ENCODE assay signal across 22 cellular contexts in genomic region chr3:151437047-151437446, GRCh38. TPM values are rescaled to one million over a fixed set of nuclear protein-coding genes. Genes with fewer than 3 reads are reported as not detected.
A peak's percentile ranks its signal among the peaks of the same experiment; 100 is the strongest.
DNase-seq lines count a peak whose midpoint lies in the region; ATAC-seq, FAIRE-seq and TF ChIP-seq lines count a peak whose summit lies in the region.
"Had no signal": no experiment of that assay in that cellular context is flagged by ENCODE, and none has a peak within 500 bp of the region (broad histone marks: within the 10 kb centered on the region; RNA-seq: fewer than 3 reads in every experiment).

No MANE protein-coding gene starts in this region.

- H3K36me3 ChIP-seq in PC-3 (ENCODE audit: low read depth, low read length) = no peaks in the 10 kb centered on the region
- no peaks in the 10 kb centered on the region for H3K36me3 ChIP-seq in K562 (ENCODE audit: control insufficient read depth, insufficient read depth, low read length)
- H3K36me3 ChIP-seq in mesenchymal stem cell (ENCODE audit: control insufficient read depth in 1 of 2, insufficient read depth in 2 of 2, low read depth in 1 of 2, low read length in 2 of 2) = peaks cover 0 to 3% of the 10 kb centered on the region in 2 experiments
- H3K36me3 ChIP-seq in BE2C = no peaks in the 10 kb centered on the region
- H3K36me3 ChIP-seq in adrenal gland (replicated peaks in 1 of 2) = no peaks in the 10 kb centered on the region
- H3K36me3 ChIP-seq: BLaER1 had no signal

- in situ Hi-C loops in K562 (cut with MboI) = loop anchor here (5.0 to 10.0 kb wide), 2 partner anchors 405 to 478 kb away; no protein-coding TSS in a partner anchor

- H3K27me3 ChIP-seq in PC-3 (ENCODE audit: low read length) (no peaks in the 10 kb centered on the region), K562 (ENCODE audit: control insufficient read depth in 2 of 2, insufficient read depth in 2 of 2, low read length in 2 of 2) (no peaks in the 10 kb centered on the region), mesenchymal stem cell (ENCODE audit: control insufficient read depth in 1 of 2, insufficient read depth in 1 of 2, low read length in 2 of 2) (peaks cover 0 to 10% of the 10 kb centered on the region in 2 experiments), BE2C (no peaks in the 10 kb centered on the region), adrenal gland (no peaks in the 10 kb centered on the region)
- H3K27me3 ChIP-seq: BLaER1 had no signal

- no peak overlapping the region for H3K14ac ChIP-seq in mesenchymal stem cell (ENCODE audit: low read length in 2 of 2)

- peaks cover 15% of the 10 kb centered on the region for H3F3A ChIP-seq in PC-3 (ENCODE audit: low read length, unreplicated experiment)

- intact Hi-C loops in PC-3 (cut with micrococcal nuclease) = no loop called here
- intact Hi-C loops in K562 (cut with micrococcal nuclease) = no loop called here
- intact Hi-C loops in adrenal gland (cut with DNase I) = loop anchor here in 1 of 2 donors (10.0 kb wide), 1 partner anchor 488 kb away; no protein-coding TSS in a partner anchor

- H3K9ac ChIP-seq in PC-3 (ENCODE audit: low read length) (no peak overlapping the region; the same call in 1 of the 2 replicates), K562 (ENCODE audit: insufficient read depth in 1 of 2, low read depth in 2 of 2, low read length in 2 of 2) (no peak overlapping the region), mesenchymal stem cell (ENCODE audit: low read length) (no peak overlapping the region)
- H3K9ac ChIP-seq: BLaER1 had no signal

- CTCF ChIA-PET in PC-3 (lab: Charles Lee) = no interaction called here
- CTCF ChIA-PET in K562 (lab: Yijun Ruan, JAX; ENCODE audit: low intra/inter-chr PET ratio) = no interaction called here

- H2AK5ac ChIP-seq in mesenchymal stem cell (ENCODE audit: low read length, severe bottlenecking) = peak overlapping the region; percentile 72

- H2BK5ac ChIP-seq in mesenchymal stem cell (ENCODE audit: low read depth, low read length, poor library complexity, severe bottlenecking) = no peak overlapping the region

- H3K9me3 ChIP-seq in PC-3 (ENCODE audit: low read length) (no peaks in the 10 kb centered on the region), K562 (replicated peaks; ENCODE audit: control insufficient read depth, insufficient read depth, low read depth, low read length) (no peaks in the 10 kb centered on the region), mesenchymal stem cell (ENCODE audit: control insufficient read depth, low read length) (no peaks in the 10 kb centered on the region), BE2C (no peaks in the 10 kb centered on the region), adrenal gland (replicated peaks in 1 of 3) (no peaks in the 10 kb centered on the region)
- H3K9me3 ChIP-seq: BLaER1, Caco-2 had no signal

- no peak overlapping the region for H3K4me3 ChIP-seq in PC-3 (ENCODE audit: low read length)
- H3K4me3 ChIP-seq in K562 = no peak overlapping the region
- no peak overlapping the region for H3K4me3 ChIP-seq in mesenchymal stem cell (ENCODE audit: insufficient read depth in 1 of 2, low read depth in 1 of 2, low read length in 2 of 2)
- no peak overlapping the region for H3K4me3 ChIP-seq in BE2C (ENCODE audit: low read depth, low read length)
- H3K4me3 ChIP-seq in adrenal gland = no peak overlapping the region
- H3K4me3 ChIP-seq: BLaER1, GM12878, GM23338 had no signal

- peak overlapping the region; percentile 95; the same call in 1 of the 2 replicates for H3K27ac ChIP-seq in PC-3 (ENCODE audit: low read length)
- H3K27ac ChIP-seq in K562 (ENCODE audit: extremely low read depth, low read depth, low read length) = no peak overlapping the region
- no peak overlapping the region for H3K27ac ChIP-seq in mesenchymal stem cell (ENCODE audit: low read length, poor library complexity, severe bottlenecking)
- no peak overlapping the region for H3K27ac ChIP-seq in adrenal gland
- H3K27ac ChIP-seq: BLaER1, C4-2B had no signal

- H3K9me1 ChIP-seq in K562 (ENCODE audit: control insufficient read depth, insufficient read depth, low read length) = no peaks in the 10 kb centered on the region

- H3K9me2 ChIP-seq in PC-3 (replicated peaks; ENCODE audit: low read length) = no peaks in the 10 kb centered on the region

- H3K79me2 ChIP-seq in PC-3 (ENCODE audit: low read length) = no peaks in the 10 kb centered on the region
- H3K79me2 ChIP-seq in K562 (ENCODE audit: control insufficient read depth, insufficient read depth, low read length) = no peaks in the 10 kb centered on the region

- no peak for TF ChIP-seq POLR2A in K562 (conservative IDR thresholded peaks at IDR 0.05)
- no peak for TF ChIP-seq POLR2A in adrenal gland (IDR thresholded peaks at IDR 0.05)

- no peak overlapping the region for H2BK15ac ChIP-seq in mesenchymal stem cell (ENCODE audit: low read depth, poor library complexity, severe bottlenecking)

- H3K23ac ChIP-seq in mesenchymal stem cell (ENCODE audit: low read length in 2 of 2) = no peak overlapping the region

- 0% methylated on average over 3 of the region's 3 CpGs for WGBS in K562 (ENCODE audit: insufficient coverage, low coverage, missing lambda C conversion rate)
- 100% methylated on average over 3 of the region's 3 CpGs for WGBS in mesenchymal stem cell
- 85 to 92% (median 88%) methylated on average over 3 of the region's 3 CpGs for WGBS in adrenal gland, 4 donors

- H3K4me1 ChIP-seq in PC-3 (ENCODE audit: insufficient read depth, low read length) (peaks cover 53% of the 10 kb centered on the region), K562 (replicated peaks in 1 of 2; ENCODE audit: control insufficient read depth in 2 of 2, insufficient read depth in 2 of 2, low read length in 2 of 2) (no peaks in the 10 kb centered on the region; a peak in 1 of 5 replicates), mesenchymal stem cell (ENCODE audit: control insufficient read depth, insufficient read depth, low read depth, low read length) (peaks cover 4% of the 10 kb centered on the region), BE2C (no peaks in the 10 kb centered on the region), adrenal gland (replicated peaks in 1 of 2) (peaks cover 5 to 10% of the 10 kb centered on the region in 2 donors)
- H3K4me1 ChIP-seq: Caco-2 had no signal

- no peak for TF ChIP-seq EP300 in K562 (IDR thresholded peaks at IDR 0.05; ENCODE audit: low read length)

- no peak overlapping the region for H4K8ac ChIP-seq in mesenchymal stem cell (ENCODE audit: low read length)

- no peak for TF ChIP-seq RAD21 in K562 (CRISPR knock-in tag; conservative IDR thresholded peaks at IDR 0.05 in 1 of 2, IDR thresholded peaks at IDR 0.05 in 1 of 2)

- H3K4me2 ChIP-seq in PC-3 (ENCODE audit: low read length) (no peak overlapping the region), K562 (ENCODE audit: insufficient read depth, low read length) (no peak overlapping the region), mesenchymal stem cell (ENCODE audit: low read length, poor library complexity, severe bottlenecking) (no peak overlapping the region)
- H3K4me2 ChIP-seq: GM23338 had no signal

- no peak overlapping the region for H2AFZ ChIP-seq in PC-3 (ENCODE audit: low read length)
- H2AFZ ChIP-seq in K562 (ENCODE audit: low read depth, low read length) = no peak overlapping the region; the same call in 1 of the 2 replicates
- no peak overlapping the region for H2AFZ ChIP-seq in mesenchymal stem cell (ENCODE audit: low read depth, low read length)
- H2AFZ ChIP-seq: GM23338 had no signal

- H3K79me1 ChIP-seq in mesenchymal stem cell (replicated peaks; ENCODE audit: low read length, poor library complexity, severe bottlenecking) = no peaks in the 10 kb centered on the region

- H4K91ac ChIP-seq in mesenchymal stem cell (ENCODE audit: low read length) = no peak overlapping the region

- H3K4ac ChIP-seq in mesenchymal stem cell (ENCODE audit: low read depth in 1 of 2, low read length in 2 of 2) = no peak overlapping the region

- FAIRE-seq in K562 (lab: Jason Lieb, UNC) = no peak
- FAIRE-seq: GM12878, GM19239 had no signal

- no peak for TF ChIP-seq CTCF in PC-3 (conservative IDR thresholded peaks at IDR 0.05; ENCODE audit: low read depth, low read length)
- TF ChIP-seq CTCF in K562 (IDR thresholded peaks at IDR 0.05 in 2 of 3, conservative IDR thresholded peaks at IDR 0.05 in 1 of 3; ENCODE audit: insufficient read depth in 2 of 3, low read depth in 1 of 3, low read length in 3 of 3) = no peak
- no peak for TF ChIP-seq CTCF in BE2C (IDR thresholded peaks at IDR 0.05; ENCODE audit: low read depth, low read length)
- no peak for TF ChIP-seq CTCF in adrenal gland (IDR thresholded peaks at IDR 0.05)

- POLR2A ChIA-PET in PC-3 (lab: Charles Lee; ENCODE audit: unreplicated experiment) (no interaction called here), K562 (lab: Yijun Ruan, JAX) (no interaction called here)

- H3K18ac ChIP-seq in mesenchymal stem cell (ENCODE audit: low read depth in 1 of 2, low read length in 2 of 2) = no peak overlapping the region

- BruUV-seq in PC-3 (replicated peaks; lab: Mats Ljungman, UMichigan) (no TSS peak), K562 (replicated peaks; lab: Mats Ljungman, UMichigan) (no TSS peak)

- no peak overlapping the region for H2BK120ac ChIP-seq in mesenchymal stem cell (ENCODE audit: low read depth, low read length)

- DNase-seq in PC-3 (peak; percentile 50), K562 (ENCODE audit: extremely low read depth in 1 of 4, low spot score in 3 of 4) (no peak), mesenchymal stem cell (no peak), BE2C (no peak), adrenal gland (no peak)
- DNase-seq: Caco-2; CD4-positive, CD25-positive, alpha-beta regulatory T cell; CD8-positive, alpha-beta T cell; DMS153; DND-41; GDM1; H9 had no signal

- ATAC-seq in PC-3 = no peak
- ATAC-seq in K562 = no peak
- no peak for ATAC-seq in HG03139 (IDR thresholded peaks at IDR 0.05; ENCODE audit: unreplicated experiment)
- ATAC-seq: CD8-positive, alpha-beta T cell; GM12878; GM23338; HCT116 had no signal

- H4K20me1 ChIP-seq in PC-3 (ENCODE audit: low read length) = no peaks in the 10 kb centered on the region
- no peaks in the 10 kb centered on the region for H4K20me1 ChIP-seq in K562 (replicated peaks; ENCODE audit: control insufficient read depth, insufficient read depth, low read length)
- H4K20me1 ChIP-seq: BLaER1 had no signal

- H2BK12ac ChIP-seq in mesenchymal stem cell (ENCODE audit: low read length in 2 of 2) = no peak overlapping the region

RNA-seq across cellular contexts. Expression of gene IGSF10, which starts 23.8 kb away (rescaled TPM):
- total RNA-seq in PC-3 (2014; rRNA removed) (0.12 and 0.66 TPM in 2 replicates), K562 (2014; rRNA removed) (0.27 and 0.37 TPM in 2 replicates), K562 (2014; rRNA removed; fragmentation: Illumina TruSeq; extraction: Trizol) (0.40 and 0.73 TPM in 2 replicates), K562 (2015; rRNA removed; fragmentation: Illumina TruSeq; extraction: Trizol) (0.36 and 0.41 TPM in 2 replicates), K562 (2021) (0.33 and 0.63 TPM in 2 replicates), adrenal gland (10 to 100 TPM in 4 of 8 donors, 1 to 10 TPM in 4; 6.6 to 33.7 (median 9.5) TPM)
- 1.4 and 4.1 TPM in 2 replicates for total RNA-seq in K562 (2011; cell fraction: chromatin; rRNA removed; ENCODE audit: low replicate concordance)
- 1.5 and 1.7 TPM in 2 replicates for total RNA-seq in K562 (2011; cell fraction: nucleolus; rRNA removed)
- total RNA-seq in K562 (2011; cell fraction: nucleoplasm; rRNA removed) = 2.6 and 3.1 TPM in 2 replicates
- polyA plus RNA-seq in K562 (2011; rRNA removed) (1.2 and 2.1 TPM in 2 replicates), K562 (2014; fragmentation: Illumina TruSeq; extraction: Trizol) (0.47 and 0.62 TPM in 2 replicates), K562 (2014; fragmentation: Nextera tagmentation; extraction: Ambion mirVana) (under 1 TPM; 0.11 to 0.42 TPM), K562 (2014; rRNA removed) (0.34 and 0.73 TPM in 2 replicates), adrenal gland (1 to 10 TPM; 5.1 to 6.5 (median 5.6) TPM)
- polyA plus RNA-seq in K562 (2011; cell fraction: cytosol; rRNA removed) = 0.30 and 1.2 TPM in 2 replicates
- polyA plus RNA-seq in K562 (2011; cell fraction: nucleus; rRNA removed) = 2.8 and 8.3 TPM in 2 replicates
- polyA plus RNA-seq in K562 (2012) = 0.31 and 0.47 TPM in 2 replicates
- polyA minus RNA-seq in K562 (2011; rRNA and poly(A)+ RNA removed) = 1.4 and 3.3 TPM in 2 replicates
- polyA minus RNA-seq in K562 (2011; cell fraction: cytosol; rRNA and poly(A)+ RNA removed) = 0.48 and 1.8 TPM in 2 replicates
- 1.1 and 4.2 TPM in 2 replicates for polyA minus RNA-seq in K562 (2011; cell fraction: nucleus; rRNA and poly(A)+ RNA removed)
- 0.47 TPM for polyA plus RNA-seq in mesenchymal stem cell (2013, experiment 1 of 2)
- polyA plus RNA-seq in mesenchymal stem cell (2013, experiment 2 of 2) = 0.47 TPM
- 0.90 TPM for polyA plus RNA-seq in BE2C (2012; ENCODE audit: insufficient read depth, insufficient read length, low read depth)
- total RNA-seq: CD4-positive, CD25-positive, alpha-beta regulatory T cell; CD8-positive, alpha-beta T cell had no signal

RNA-seq across cellular contexts. Expression of gene P2RY12, which starts 52.5 kb away (rescaled TPM):
- total RNA-seq in PC-3 (2014; rRNA removed) = not detected in 2 replicates
- total RNA-seq in K562 (2011; cell fraction: chromatin; rRNA removed; ENCODE audit: low replicate concordance) = not detected in 2 replicates
- total RNA-seq in K562 (2011; cell fraction: nucleolus; rRNA removed) = not detected in 2 replicates
- not detected in 2 replicates for total RNA-seq in K562 (2011; cell fraction: nucleoplasm; rRNA removed)
- not detected in 2 replicates for total RNA-seq in K562 (2014; rRNA removed)
- total RNA-seq in K562 (2014; rRNA removed; fragmentation: Illumina TruSeq; extraction: Trizol) = not detected in 2 replicates
- not detected in 2 replicates for total RNA-seq in K562 (2015; rRNA removed; fragmentation: Illumina TruSeq; extraction: Trizol)
- not detected in 2 replicates for total RNA-seq in K562 (2021)
- not detected in 2 replicates for polyA plus RNA-seq in K562 (2011; rRNA removed)
- not detected in 2 replicates for polyA plus RNA-seq in K562 (2011; cell fraction: cytosol; rRNA removed)
- polyA plus RNA-seq in K562 (2011; cell fraction: nucleus; rRNA removed) = not detected in 2 replicates
- polyA plus RNA-seq in K562 (2012) = not detected in 2 replicates
- not detected in 2 replicates for polyA plus RNA-seq in K562 (2014; fragmentation: Illumina TruSeq; extraction: Trizol)
- not detected for polyA plus RNA-seq in K562 (2014; fragmentation: Nextera tagmentation; extraction: Ambion mirVana)
- polyA plus RNA-seq in K562 (2014; rRNA removed) = not detected in 2 replicates
- not detected in 2 replicates for polyA minus RNA-seq in K562 (2011; rRNA and poly(A)+ RNA removed)
- not detected in 2 replicates for polyA minus RNA-seq in K562 (2011; cell fraction: cytosol; rRNA and poly(A)+ RNA removed)
- not detected in 2 replicates for polyA minus RNA-seq in K562 (2011; cell fraction: nucleus; rRNA and poly(A)+ RNA removed)
- not detected for polyA plus RNA-seq in mesenchymal stem cell (2013, experiment 1 of 2)
- polyA plus RNA-seq in mesenchymal stem cell (2013, experiment 2 of 2) = 0.04 TPM
- polyA plus RNA-seq in BE2C (2012; ENCODE audit: insufficient read depth, insufficient read length, low read depth) = not detected
- total RNA-seq in adrenal gland = 10 to 100 TPM in 2 of 8 donors, 1 to 10 TPM in 6; 1.9 to 13.2 (median 4.4) TPM
- polyA plus RNA-seq in adrenal gland = 1 to 10 TPM in 1 of 3 donors, under 1 TPM in 2; 0.37 to 2.3 (median 0.56) TPM
- total RNA-seq: A172; A673; Caco-2; CD8-positive, alpha-beta T cell; GM23338; H4; H9 had no signal
- polyA plus RNA-seq: CD4-positive, CD25-positive, alpha-beta regulatory T cell had no signal
